ENCODE assay signal across 15 cellular contexts in genomic region chr6:74447013-74447412, GRCh38.
DNase-seq lines count a peak whose midpoint lies in the region; ATAC-seq and TF ChIP-seq lines count a peak whose summit lies in the region.
"Had no signal": no experiment of that assay in that cellular context is flagged by ENCODE, and none has a peak within 500 bp of the region (broad histone marks: within the 10 kb centered on the region; RNA-seq: fewer than 3 reads in every experiment).

No MANE protein-coding gene starts in this region.

- H3K27ac Mint-ChIP-seq in chondrocyte (ENCODE audit: unreplicated experiment): peak overlapping the region; percentile 90
- no peak overlapping the region for H3K27ac Mint-ChIP-seq in stimulated activated effector memory CD8-positive, alpha-beta T cell treated with anti-CD3 and anti-CD28 coated beads, Interleukin-12 subunit alpha, Interleukin-12 subunit beta, amount 100 ng/mL, for 72 hours
- H3K27ac Mint-ChIP-seq: CD4-positive, CD25-positive, alpha-beta regulatory T cell; dendritic cell treated with granulocyte-macrophage colony-stimulating factor and Interleukin-4, amounts not matched to agents 40 ng/mL and 50 ng/mL, for 4 days; stimulated activated naive B cell treated with anti-CD40 and anti-IgM and Interleukin-4, amounts not matched to agents 10 μg/mL and 1 μg/mL and 100 μg/mL, for 72 hours; T-cell had no signal

- H3K4me1 Mint-ChIP-seq in chondrocyte (ENCODE audit: low read depth): peaks cover 9% of the 10 kb centered on the region
- H3K4me1 Mint-ChIP-seq in stimulated activated effector memory CD8-positive, alpha-beta T cell treated with anti-CD3 and anti-CD28 coated beads, Interleukin-12 subunit alpha, Interleukin-12 subunit beta, amount 100 ng/mL, for 72 hours: no peaks in the 10 kb centered on the region
- H3K4me1 Mint-ChIP-seq: CD4-positive, CD25-positive, alpha-beta regulatory T cell; stimulated activated naive B cell treated with anti-CD40 and anti-IgM and Interleukin-4, amounts not matched to agents 10 μg/mL and 1 μg/mL and 100 μg/mL, for 72 hours; T-cell had no signal

- TF ChIP-seq CTCF in chondrocyte (IDR thresholded peaks at IDR 0.05) (no peak), RWPE1 (conservative IDR thresholded peaks at IDR 0.05; ENCODE audit: low read depth) (no peak)

- no peaks in the 10 kb centered on the region for H3K27me3 Mint-ChIP-seq in chondrocyte (ENCODE audit: low read depth)
- H3K27me3 Mint-ChIP-seq: CD4-positive, CD25-positive, alpha-beta regulatory T cell; dendritic cell treated with granulocyte-macrophage colony-stimulating factor and Interleukin-4, amounts not matched to agents 40 ng/mL and 50 ng/mL, for 4 days; stimulated activated naive B cell treated with anti-CD40 and anti-IgM and Interleukin-4, amounts not matched to agents 10 μg/mL and 1 μg/mL and 100 μg/mL, for 72 hours; T-cell had no signal

- H3K9me3 Mint-ChIP-seq in chondrocyte (ENCODE audit: low read depth): peaks cover 8% of the 10 kb centered on the region
- no peaks in the 10 kb centered on the region for H3K9me3 Mint-ChIP-seq in stimulated activated effector memory CD8-positive, alpha-beta T cell treated with anti-CD3 and anti-CD28 coated beads, Interleukin-12 subunit alpha, Interleukin-12 subunit beta, amount 100 ng/mL, for 72 hours
- H3K9me3 Mint-ChIP-seq: dendritic cell treated with granulocyte-macrophage colony-stimulating factor and Interleukin-4, amounts not matched to agents 40 ng/mL and 50 ng/mL, for 4 days had no signal

- no peak overlapping the region for H3K27ac ChIP-seq in RWPE1

- H3K36me3 Mint-ChIP-seq in chondrocyte (ENCODE audit: low read depth): no peaks in the 10 kb centered on the region
- no peaks in the 10 kb centered on the region for H3K36me3 Mint-ChIP-seq in stimulated activated effector memory CD8-positive, alpha-beta T cell treated with anti-CD3 and anti-CD28 coated beads, Interleukin-12 subunit alpha, Interleukin-12 subunit beta, amount 100 ng/mL, for 72 hours
- H3K36me3 Mint-ChIP-seq: CD4-positive, CD25-positive, alpha-beta regulatory T cell; stimulated activated naive B cell treated with anti-CD40 and anti-IgM and Interleukin-4, amounts not matched to agents 10 μg/mL and 1 μg/mL and 100 μg/mL, for 72 hours; T-cell had no signal

- POLR2A ChIA-PET in RWPE1 (lab: Yijun Ruan, JAX; ENCODE audit: low non-redundant PET): no interaction called here

- DNase-seq in GM03348 (ENCODE audit: low spot score): peak; percentile 27
- no peak for DNase-seq in chondrocyte (ENCODE audit: low spot score)
- DNase-seq in inferior parietal cortex (ENCODE audit: extremely low spot score): no peak
- DNase-seq in stimulated activated effector memory CD8-positive, alpha-beta T cell treated with anti-CD3 and anti-CD28 coated beads, Interleukin-12 subunit alpha, Interleukin-12 subunit beta, amount 100 ng/mL, for 72 hours (ENCODE audit: low spot score in 2 of 2): no peak
- DNase-seq in erythroblast (lab: John Stamatoyannopoulos, UW): no peak
- DNase-seq in RWPE1 (ENCODE audit: low spot score): no peak
- DNase-seq: activated T-cell treated with anti-CD3 and anti-CD28 coated beads for 4 hours; CD4-positive, CD25-positive, alpha-beta regulatory T cell; NCI-H2029; right cardiac atrium; stimulated activated naive B cell treated with anti-CD40 and anti-IgM and Interleukin-4, amounts not matched to agents 10 μg/mL and 1 μg/mL and 100 μg/mL, for 72 hours; T-cell had no signal

- CTCF ChIA-PET in RWPE1 (lab: Yijun Ruan, JAX): no interaction called here

- no peak for TF ChIP-seq POLR2A in erythroblast (IDR thresholded peaks at IDR 0.05; ENCODE audit: low read length)

- peak; percentile 93 for ATAC-seq in GM19468 (IDR thresholded peaks at IDR 0.05; ENCODE audit: extremely low read depth, unreplicated experiment)
- peak; percentile 61 for ATAC-seq in HG03108 (IDR thresholded peaks at IDR 0.05; ENCODE audit: unreplicated experiment)
- no peak for ATAC-seq in stimulated activated effector memory CD8-positive, alpha-beta T cell treated with anti-CD3 and anti-CD28 coated beads, Interleukin-12 subunit alpha, Interleukin-12 subunit beta, amount 100 ng/mL, for 72 hours
- ATAC-seq: right cardiac atrium; stimulated activated naive B cell treated with anti-CD40 and anti-IgM and Interleukin-4, amounts not matched to agents 10 μg/mL and 1 μg/mL and 100 μg/mL, for 72 hours; T-cell had no signal

- no peak overlapping the region for H3K4me3 Mint-ChIP-seq in chondrocyte (ENCODE audit: unreplicated experiment)
- no peak overlapping the region for H3K4me3 Mint-ChIP-seq in stimulated activated effector memory CD8-positive, alpha-beta T cell treated with anti-CD3 and anti-CD28 coated beads, Interleukin-12 subunit alpha, Interleukin-12 subunit beta, amount 100 ng/mL, for 72 hours
- H3K4me3 Mint-ChIP-seq: CD4-positive, CD25-positive, alpha-beta regulatory T cell; dendritic cell treated with granulocyte-macrophage colony-stimulating factor and Interleukin-4, amounts not matched to agents 40 ng/mL and 50 ng/mL, for 4 days; stimulated activated naive B cell treated with anti-CD40 and anti-IgM and Interleukin-4, amounts not matched to agents 10 μg/mL and 1 μg/mL and 100 μg/mL, for 72 hours; T-cell had no signal
